8 cellular contexts compared by ENCODE assay signal in genomic region chr2:70248810-70249438, GRCh38. TPM values are rescaled to one million over a fixed set of nuclear protein-coding genes. Genes with fewer than 3 reads are reported as not detected.
A peak's percentile ranks its signal among the peaks of the same experiment; 100 is the strongest.
DNase-seq lines count a peak whose midpoint lies in the region; ATAC-seq, FAIRE-seq and TF ChIP-seq lines count a peak whose summit lies in the region.

No MANE protein-coding gene starts in this region.

- TF ChIP-seq CTCF in endothelial cell of umbilical vein (IDR thresholded peaks at IDR 0.05; ENCODE audit: extremely low read depth in 1 of 2, insufficient read depth in 1 of 2, low read depth in 1 of 2, low read length in 2 of 2), result no peak

- H3K27me3 Mint-ChIP-seq in activated CD8-positive, alpha-beta memory T cell treated with anti-CD3 and anti-CD28 coated beads, Interleukin-2, amount 10 ng/mL, durations not matched to agents 7 days and 5 days, result no peaks in the 10 kb centered on the region
- H3K27me3 Mint-ChIP-seq in naive B cell, result no peaks in the 10 kb centered on the region

- in situ Hi-C loops in ACHN (cut with HindIII; ENCODE audit: low pct_ligation_motif_present, low pct_unique_long_range_greater_than_20kb, low sequenced_read_pairs), result no loop called here

- H3K36me3 ChIP-seq in endothelial cell of umbilical vein (ENCODE audit: control insufficient read depth in 2 of 2, extremely low read depth in 1 of 2, insufficient read depth in 2 of 2, low read length in 2 of 2), result no peaks in the 10 kb centered on the region

- ATAC-seq in GM19328 (IDR thresholded peaks at IDR 0.05; ENCODE audit: unreplicated experiment) (peak; percentile 42), HG03457 (IDR thresholded peaks at IDR 0.05; ENCODE audit: unreplicated experiment) (peak; percentile 43), naive B cell (ENCODE audit: low read depth in 2 of 2) (peak; percentile 65 to 70)
- ATAC-seq in activated CD8-positive, alpha-beta memory T cell treated with anti-CD3 and anti-CD28 coated beads, Interleukin-2, amount 10 ng/mL, durations not matched to agents 7 days and 5 days, result peak; percentile 63

- H3K27me3 ChIP-seq in endothelial cell of umbilical vein (ENCODE audit: control insufficient read depth in 2 of 2, insufficient read depth in 2 of 2, low read length in 2 of 2), result no peaks in the 10 kb centered on the region

- peak overlapping the region; percentile 71 for H3K4me2 ChIP-seq in endothelial cell of umbilical vein (ENCODE audit: insufficient read depth, low read length)

- H3K27ac Mint-ChIP-seq in activated CD8-positive, alpha-beta memory T cell treated with anti-CD3 and anti-CD28 coated beads, Interleukin-2, amount 10 ng/mL, durations not matched to agents 7 days and 5 days, result peak overlapping the region; percentile 99
- H3K27ac Mint-ChIP-seq in naive B cell, result peak overlapping the region; percentile 94 to 100 (median 98)

- H3K4me3 ChIP-seq in endothelial cell of umbilical vein (replicated peaks in 1 of 3; ENCODE audit: insufficient read depth in 1 of 3, low read depth in 1 of 3, low read length in 3 of 3), result peak overlapping the region; percentile 75 to 100 (median 97)

- H3K4me1 Mint-ChIP-seq in activated CD8-positive, alpha-beta memory T cell treated with anti-CD3 and anti-CD28 coated beads, Interleukin-2, amount 10 ng/mL, durations not matched to agents 7 days and 5 days, result peaks cover 37% of the 10 kb centered on the region
- H3K4me1 Mint-ChIP-seq in naive B cell, result peaks cover 16 to 38% (median 36%) of the 10 kb centered on the region in 3 donors

- peaks cover 19% of the 10 kb centered on the region for H3K4me1 ChIP-seq in endothelial cell of umbilical vein (ENCODE audit: control insufficient read depth, extremely low read depth, insufficient read depth, low read length)

- H3K36me3 Mint-ChIP-seq in activated CD8-positive, alpha-beta memory T cell treated with anti-CD3 and anti-CD28 coated beads, Interleukin-2, amount 10 ng/mL, durations not matched to agents 7 days and 5 days, result peaks cover 16% of the 10 kb centered on the region
- peaks cover 0 to 6% of the 10 kb centered on the region in 2 donors for H3K36me3 Mint-ChIP-seq in naive B cell

- peak overlapping the region; percentile 95 for H3K9ac ChIP-seq in endothelial cell of umbilical vein (replicated peaks; ENCODE audit: extremely low read depth, insufficient read depth, low read length)

- BruUV-seq in endothelial cell of umbilical vein (replicated peaks; lab: Mats Ljungman, UMichigan), result no TSS peak

- H2AFZ ChIP-seq in endothelial cell of umbilical vein (ENCODE audit: low read depth, low read length), result no peak overlapping the region

- POLR2A ChIA-PET in endothelial cell of umbilical vein (lab: Charles Lee), result interaction anchor here (1.1 kb wide), 1 partner anchor 10 kb away, joined by 3 read pairs; no protein-coding TSS in a partner anchor

- no peak for FAIRE-seq in endothelial cell of umbilical vein (lab: Jason Lieb, UNC)

- peak; percentile 87 for DNase-seq in ACHN
- peak; percentile 33 for DNase-seq in NK-92 (lab: John Stamatoyannopoulos, UW; ENCODE audit: unreplicated experiment)
- peak; percentile 94 for DNase-seq in activated CD8-positive, alpha-beta memory T cell treated with anti-CD3 and anti-CD28 coated beads, Interleukin-2, amount 10 ng/mL, durations not matched to agents 7 days and 5 days
- no peak for DNase-seq in endothelial cell of umbilical vein (ENCODE audit: low read depth, low spot score)
- DNase-seq in naive B cell, result peak; percentile 87
- DNase-seq in stimulated activated CD8-positive, alpha-beta memory T cell treated with anti-CD3 and anti-CD28 coated beads, Interleukin-7, amount 100 ng/mL, for 48 hours (ENCODE audit: extremely low read depth in 1 of 2, low read depth in 1 of 2), result peak; percentile 76 to 87

- peak overlapping the region; percentile 82 for H3K27ac ChIP-seq in endothelial cell of umbilical vein (ENCODE audit: insufficient read depth, low read depth, low read length)

- peak overlapping the region; percentile 100 for H3K4me3 Mint-ChIP-seq in activated CD8-positive, alpha-beta memory T cell treated with anti-CD3 and anti-CD28 coated beads, Interleukin-2, amount 10 ng/mL, durations not matched to agents 7 days and 5 days
- peak overlapping the region; percentile 86 to 100 (median 98) for H3K4me3 Mint-ChIP-seq in naive B cell

- peaks cover 6% of the 10 kb centered on the region for H4K20me1 ChIP-seq in endothelial cell of umbilical vein (replicated peaks; ENCODE audit: control insufficient read depth, extremely low read depth, insufficient read depth, low read length)

- dilution Hi-C loops in endothelial cell of umbilical vein (cut with MboI; ENCODE audit: extremely low pct_ligation_motif_present, low sequenced_read_pairs), result no loop called here

- H3K9me3 ChIP-seq in endothelial cell of umbilical vein (replicated peaks; ENCODE audit: control insufficient read depth, insufficient read depth, low read length), result no peaks in the 10 kb centered on the region

- H3K79me2 ChIP-seq in endothelial cell of umbilical vein (ENCODE audit: control insufficient read depth, insufficient read depth, low read length), result peaks cover 44% of the 10 kb centered on the region

- H3K9me1 ChIP-seq in endothelial cell of umbilical vein (replicated peaks; ENCODE audit: control insufficient read depth, extremely low read depth, insufficient read depth, low read length), result no peaks in the 10 kb centered on the region

- CTCF ChIA-PET in activated CD8-positive, alpha-beta memory T cell treated with anti-CD3 and anti-CD28 coated beads, Interleukin-2, amount 10 ng/mL, durations not matched to agents 7 days and 5 days (lab: Charles Lee), result interaction anchor here (1.0 to 2.8 kb wide), 3 partner anchors 9 to 54 kb away, joined by 3 to 9 read pairs (median 3); partner anchors contain the start of gene PCYOX1
- CTCF ChIA-PET in endothelial cell of umbilical vein (lab: Charles Lee), result interaction anchor here (0.9 kb wide), 1 partner anchor 9 kb away, joined by 5 read pairs; the partner anchor contains the start of gene PCYOX1

- no peaks in the 10 kb centered on the region for H3K9me3 Mint-ChIP-seq in activated CD8-positive, alpha-beta memory T cell treated with anti-CD3 and anti-CD28 coated beads, Interleukin-2, amount 10 ng/mL, durations not matched to agents 7 days and 5 days (ENCODE audit: low read depth)
- peaks cover 0 to 4% (median 0%) of the 10 kb centered on the region in 7 donors for H3K9me3 Mint-ChIP-seq in naive B cell

- intact Hi-C loops in endothelial cell of umbilical vein (cut with micrococcal nuclease), result loop anchor here (1.0 to 10.0 kb wide), 5 partner anchors 9 to 334 kb away; partner anchors contain the start of genes MXD1, PCBP1, PCYOX1 and SNRPG

- TF ChIP-seq POLR2A in endothelial cell of umbilical vein (IDR thresholded peaks at IDR 0.05; ENCODE audit: low read depth, low read length), result no peak

RNA-seq across cellular contexts. Expression of gene TIA1, which starts 0.5 kb away (rescaled TPM):
- total RNA-seq in activated CD8-positive, alpha-beta memory T cell treated with anti-CD3 and anti-CD28 coated beads, Interleukin-2, amount 10 ng/mL, durations not matched to agents 7 days and 5 days, result 100 to 1,000 TPM; 131 to 151 TPM
- total RNA-seq in endothelial cell of umbilical vein, result 140 and 163 TPM in 2 replicates
- polyA plus RNA-seq in endothelial cell of umbilical vein, result 49.8 and 60.2 TPM in 2 replicates
- polyA plus RNA-seq in endothelial cell of umbilical vein (2011; cell fraction: cytosol; rRNA removed), result 55.0 and 63.8 TPM in 2 replicates
- polyA plus RNA-seq in endothelial cell of umbilical vein (2011; cell fraction: nucleus; rRNA removed), result 656 and 659 TPM in 2 replicates
- 92.5 and 92.8 TPM in 2 replicates for polyA plus RNA-seq in endothelial cell of umbilical vein (2012)
- polyA minus RNA-seq in endothelial cell of umbilical vein, result 265 and 268 TPM in 2 replicates
- 44.9 TPM for polyA minus RNA-seq in endothelial cell of umbilical vein (2011; cell fraction: cytosol; rRNA and poly(A)+ RNA removed)
- polyA minus RNA-seq in endothelial cell of umbilical vein (2011; cell fraction: nucleus; rRNA and poly(A)+ RNA removed), result 234 and 261 TPM in 2 replicates
- polyA plus RNA-seq in naive B cell (ENCODE audit: low read depth in 6 of 6), result 100 to 1,000 TPM in 1 of 6 donors, 10 to 100 TPM in 5; 43.6 to 106 (median 74.1) TPM

RNA-seq across cellular contexts. Expression of gene PCYOX1, which starts 9.0 kb away (rescaled TPM):
- total RNA-seq in activated CD8-positive, alpha-beta memory T cell treated with anti-CD3 and anti-CD28 coated beads, Interleukin-2, amount 10 ng/mL, durations not matched to agents 7 days and 5 days, result 10 to 100 TPM in 1 of 2 experiments, 1 to 10 TPM in 1; 9.8 to 13.5 TPM
- total RNA-seq in endothelial cell of umbilical vein, result 43.9 and 44.0 TPM in 2 replicates
- polyA plus RNA-seq in endothelial cell of umbilical vein (7.9 and 12.0 TPM in 2 replicates), naive B cell (ENCODE audit: low read depth in 6 of 6) (10 to 100 TPM in 3 of 6 donors, 1 to 10 TPM in 3; 2.9 to 12.0 (median 9.5) TPM)
- 12.8 and 14.0 TPM in 2 replicates for polyA plus RNA-seq in endothelial cell of umbilical vein (2011; cell fraction: cytosol; rRNA removed)
- polyA plus RNA-seq in endothelial cell of umbilical vein (2011; cell fraction: nucleus; rRNA removed), result 5.6 and 9.5 TPM in 2 replicates
- 35.3 and 51.9 TPM in 2 replicates for polyA plus RNA-seq in endothelial cell of umbilical vein (2012)
- 23.5 and 25.1 TPM in 2 replicates for polyA minus RNA-seq in endothelial cell of umbilical vein
- polyA minus RNA-seq in endothelial cell of umbilical vein (2011; cell fraction: cytosol; rRNA and poly(A)+ RNA removed), result 15.7 TPM
- 4.5 and 7.0 TPM in 2 replicates for polyA minus RNA-seq in endothelial cell of umbilical vein (2011; cell fraction: nucleus; rRNA and poly(A)+ RNA removed)

RNA-seq across cellular contexts. Expression of gene SNRPG, which starts 44.6 kb away (rescaled TPM):
- 100 to 1,000 TPM; 305 to 415 TPM for total RNA-seq in activated CD8-positive, alpha-beta memory T cell treated with anti-CD3 and anti-CD28 coated beads, Interleukin-2, amount 10 ng/mL, durations not matched to agents 7 days and 5 days
- total RNA-seq in endothelial cell of umbilical vein, result 310 and 326 TPM in 2 replicates
- polyA plus RNA-seq in endothelial cell of umbilical vein (93.2 and 188 TPM in 2 replicates), naive B cell (ENCODE audit: low read depth in 6 of 6) (100 to 1,000 TPM; 196 to 242 (median 226) TPM)
- 212 and 259 TPM in 2 replicates for polyA plus RNA-seq in endothelial cell of umbilical vein (2011; cell fraction: cytosol; rRNA removed)
- 83.7 and 105 TPM in 2 replicates for polyA plus RNA-seq in endothelial cell of umbilical vein (2011; cell fraction: nucleus; rRNA removed)
- 406 and 423 TPM in 2 replicates for polyA plus RNA-seq in endothelial cell of umbilical vein (2012)
- 29.7 and 37.1 TPM in 2 replicates for polyA minus RNA-seq in endothelial cell of umbilical vein
- 29.9 TPM for polyA minus RNA-seq in endothelial cell of umbilical vein (2011; cell fraction: cytosol; rRNA and poly(A)+ RNA removed)
- polyA minus RNA-seq in endothelial cell of umbilical vein (2011; cell fraction: nucleus; rRNA and poly(A)+ RNA removed), result 14.4 and 22.3 TPM in 2 replicates

RNA-seq across cellular contexts. Expression of gene FAM136A, which starts 52.9 kb away (rescaled TPM):
- total RNA-seq in activated CD8-positive, alpha-beta memory T cell treated with anti-CD3 and anti-CD28 coated beads, Interleukin-2, amount 10 ng/mL, durations not matched to agents 7 days and 5 days, result 10 to 100 TPM; 39.7 to 50.2 TPM
- total RNA-seq in endothelial cell of umbilical vein, result 42.4 and 45.7 TPM in 2 replicates
- polyA plus RNA-seq in endothelial cell of umbilical vein (24.0 and 28.3 TPM in 2 replicates), naive B cell (ENCODE audit: low read depth in 6 of 6) (10 to 100 TPM; 31.7 to 73.7 (median 45.0) TPM)
- polyA plus RNA-seq in endothelial cell of umbilical vein (2011; cell fraction: cytosol; rRNA removed), result 36.3 and 37.8 TPM in 2 replicates
- polyA plus RNA-seq in endothelial cell of umbilical vein (2011; cell fraction: nucleus; rRNA removed), result 46.5 and 64.6 TPM in 2 replicates
- 36.3 and 56.5 TPM in 2 replicates for polyA plus RNA-seq in endothelial cell of umbilical vein (2012)
- polyA minus RNA-seq in endothelial cell of umbilical vein, result 13.2 and 16.5 TPM in 2 replicates
- 32.4 TPM for polyA minus RNA-seq in endothelial cell of umbilical vein (2011; cell fraction: cytosol; rRNA and poly(A)+ RNA removed)
- 6.8 and 7.1 TPM in 2 replicates for polyA minus RNA-seq in endothelial cell of umbilical vein (2011; cell fraction: nucleus; rRNA and poly(A)+ RNA removed)

RNA-seq across cellular contexts. Expression of gene C2orf42, which starts 58.1 kb away (rescaled TPM):
- 10 to 100 TPM; 26.6 to 28.6 TPM for total RNA-seq in activated CD8-positive, alpha-beta memory T cell treated with anti-CD3 and anti-CD28 coated beads, Interleukin-2, amount 10 ng/mL, durations not matched to agents 7 days and 5 days
- 12.0 and 13.1 TPM in 2 replicates for total RNA-seq in endothelial cell of umbilical vein
- polyA plus RNA-seq in endothelial cell of umbilical vein (6.8 and 7.9 TPM in 2 replicates), naive B cell (ENCODE audit: low read depth in 6 of 6) (10 to 100 TPM; 14.1 to 35.5 (median 23.4) TPM)
- 5.3 and 6.2 TPM in 2 replicates for polyA plus RNA-seq in endothelial cell of umbilical vein (2011; cell fraction: cytosol; rRNA removed)
- polyA plus RNA-seq in endothelial cell of umbilical vein (2011; cell fraction: nucleus; rRNA removed), result 15.3 and 17.6 TPM in 2 replicates
- polyA plus RNA-seq in endothelial cell of umbilical vein (2012), result 6.9 and 7.1 TPM in 2 replicates
- 22.1 and 26.4 TPM in 2 replicates for polyA minus RNA-seq in endothelial cell of umbilical vein
- polyA minus RNA-seq in endothelial cell of umbilical vein (2011; cell fraction: cytosol; rRNA and poly(A)+ RNA removed), result 16.1 TPM
- polyA minus RNA-seq in endothelial cell of umbilical vein (2011; cell fraction: nucleus; rRNA and poly(A)+ RNA removed), result 21.7 and 22.3 TPM in 2 replicates
